ENCODE assay signal across 1 cellular context in genomic region chr17:64015447-64015846, GRCh38.
TF ChIP-seq lines count a peak whose summit lies in the region.

No MANE protein-coding gene starts in this region.

TF ChIP-seq in GM12878, 131 proteins besides CTCF, POLR2A, EP300 and RAD21:
- TF ChIP-seq MLLT1 (IDR thresholded peaks at IDR 0.05) (peak; percentile 92), MTA2 (IDR thresholded peaks at IDR 0.05; ENCODE audit: low read depth) (no peak), PAX5 (IDR thresholded peaks at IDR 0.05; ENCODE audit: borderline replicate concordance, low read depth, low read length) (0 out of 2 replicates have a peak, but pooled peaks have one; percentile 15)
